In the genomic region with DNA sequence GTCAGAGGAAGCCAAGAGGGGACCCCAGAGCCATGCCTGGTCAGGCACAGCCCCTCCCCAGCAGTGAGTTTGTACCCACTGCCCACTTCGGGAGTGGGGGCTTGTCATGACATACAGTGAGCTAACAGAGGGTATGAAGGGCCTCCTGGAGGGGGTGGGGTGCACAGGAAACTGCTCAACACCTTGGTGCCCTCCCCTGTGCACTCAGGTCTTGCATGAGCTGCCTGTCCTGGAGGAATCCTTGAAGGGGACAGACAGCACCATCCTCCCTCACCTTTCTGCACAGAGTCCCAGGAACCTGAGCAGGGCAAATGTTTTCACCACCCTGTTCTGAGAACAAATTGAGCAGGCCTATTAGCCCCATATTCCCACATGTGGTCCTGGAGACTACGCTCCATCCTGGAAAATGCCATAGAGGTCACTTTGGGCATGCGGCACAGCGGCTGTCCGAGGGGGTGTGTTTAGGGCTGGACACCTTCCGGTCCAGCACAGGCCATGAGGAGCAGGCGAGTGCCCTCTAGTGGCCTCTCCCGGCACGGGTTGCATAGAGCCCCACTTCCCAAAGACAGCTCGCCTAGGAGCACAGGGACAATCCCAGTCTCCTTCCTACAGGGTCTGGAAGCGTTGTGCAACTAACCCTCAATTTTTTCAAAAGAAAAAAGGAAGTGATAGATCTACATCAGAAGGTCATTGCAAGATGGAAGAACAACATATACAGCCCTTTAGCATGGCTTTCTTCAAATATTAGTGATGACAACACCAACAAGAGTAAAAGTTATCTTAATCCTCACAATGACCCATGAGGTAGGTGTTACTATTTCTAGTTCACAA, we compare ENCODE assay signal across 1 cellular context.
TF ChIP-seq lines count a peak whose summit lies in the region.

No MANE protein-coding gene starts in this region.

TF ChIP-seq in HepG2, 621 proteins besides CTCF, POLR2A, EP300 and RAD21 (continued from another document and continues in another):
- TF ChIP-seq REST (IDR thresholded peaks at IDR 0.05; ENCODE audit: borderline replicate concordance in 1 of 2, low read depth in 1 of 2, low read length in 2 of 2) (no peak; a peak in 1 of 4 replicates), ZNF7 (CRISPR knock-in tag; IDR thresholded peaks at IDR 0.05) (0 out of 2 replicates have a peak, but pooled peaks have one; percentile 15), POLR2AphosphoS2 (IDR thresholded peaks at IDR 0.05; ENCODE audit: low read depth, low read length) (no peak), BRCA1 (CRISPR knock-in tag; IDR thresholded peaks at IDR 0.05) (no peak), ZBTB3 (CRISPR knock-in tag; IDR thresholded peaks at IDR 0.05; ENCODE audit: borderline replicate concordance, low read depth) (no peak), ATRX (CRISPR knock-in tag; IDR thresholded peaks at IDR 0.05; ENCODE audit: borderline replicate concordance) (no peak), KAT8 (CRISPR knock-in tag; IDR thresholded peaks at IDR 0.05) (peak; percentile 96), ZNF496 (CRISPR knock-in tag; IDR thresholded peaks at IDR 0.05; ENCODE audit: insufficient replicate concordance) (no peak), HNRNPL (IDR thresholded peaks at IDR 0.05; ENCODE audit: low read depth, low read length) (0 out of 2 replicates have a peak, but pooled peaks have one; percentile 27), MIER3 (CRISPR knock-in tag; IDR thresholded peaks at IDR 0.05; ENCODE audit: borderline replicate concordance) (peak; percentile 75), ZNF607 (CRISPR knock-in tag; IDR thresholded peaks at IDR 0.05; ENCODE audit: borderline replicate concordance) (peak; percentile 74; the same call in 1 of the 2 replicates), ARNT2 (CRISPR knock-in tag; IDR thresholded peaks at IDR 0.05; ENCODE audit: low read depth) (no peak; the same call in 1 of the 2 replicates), HNRNPH1 (optimal IDR thresholded peaks at IDR 0.05; ENCODE audit: low read depth, low read length) (no peak), ELF3 (CRISPR knock-in tag; IDR thresholded peaks at IDR 0.05) (peak; percentile 78), STAG1 (CRISPR knock-in tag; IDR thresholded peaks at IDR 0.05) (peak; percentile 83), MIXL1 (CRISPR knock-in tag; IDR thresholded peaks at IDR 0.05) (peak; percentile 90), ATM (IDR thresholded peaks at IDR 0.05; ENCODE audit: borderline replicate concordance) (no peak), POGK (CRISPR knock-in tag; conservative IDR thresholded peaks at IDR 0.05) (peak; percentile 72), CHCHD3 (CRISPR knock-in tag; IDR thresholded peaks at IDR 0.05) (no peak), ZEB1 (IDR thresholded peaks at IDR 0.05; ENCODE audit: insufficient replicate concordance, low read depth) (peak; percentile 62), MBD4 (IDR thresholded peaks at IDR 0.05; ENCODE audit: borderline replicate concordance, low read length) (no peak), ZNF44 (CRISPR knock-in tag; IDR thresholded peaks at IDR 0.05) (0 out of 2 replicates have a peak, but pooled peaks have one; percentile 7), ATF7-NPFF (CRISPR knock-in tag; IDR thresholded peaks at IDR 0.05; ENCODE audit: low read depth) (no peak), ARID5B (CRISPR knock-in tag; IDR thresholded peaks at IDR 0.05) (peak; percentile 77), NFYB (CRISPR knock-in tag; IDR thresholded peaks at IDR 0.05) (no peak), ZNF501 (CRISPR knock-in tag; IDR thresholded peaks at IDR 0.05) (peak; percentile 85), ZNF431 (CRISPR knock-in tag; IDR thresholded peaks at IDR 0.05; ENCODE audit: borderline replicate concordance, low read depth) (no peak), GFI1 (CRISPR knock-in tag; IDR thresholded peaks at IDR 0.05; ENCODE audit: borderline replicate concordance) (0 out of 2 replicates have a peak, but pooled peaks have one; percentile 18), ZNF235 (CRISPR knock-in tag; IDR thresholded peaks at IDR 0.05; ENCODE audit: borderline replicate concordance) (0 out of 2 replicates have a peak, but pooled peaks have one; percentile 37), ZNF879 (CRISPR knock-in tag; IDR thresholded peaks at IDR 0.05) (no peak), KAT7 (CRISPR knock-in tag; IDR thresholded peaks at IDR 0.05; ENCODE audit: borderline replicate concordance) (0 out of 2 replicates have a peak, but pooled peaks have one; percentile 76), PRMT3 (CRISPR knock-in tag; IDR thresholded peaks at IDR 0.05; ENCODE audit: borderline replicate concordance, low read depth) (0 out of 2 replicates have a peak, but pooled peaks have one; percentile 24)
- TF ChIP-seq, protein P1, sequence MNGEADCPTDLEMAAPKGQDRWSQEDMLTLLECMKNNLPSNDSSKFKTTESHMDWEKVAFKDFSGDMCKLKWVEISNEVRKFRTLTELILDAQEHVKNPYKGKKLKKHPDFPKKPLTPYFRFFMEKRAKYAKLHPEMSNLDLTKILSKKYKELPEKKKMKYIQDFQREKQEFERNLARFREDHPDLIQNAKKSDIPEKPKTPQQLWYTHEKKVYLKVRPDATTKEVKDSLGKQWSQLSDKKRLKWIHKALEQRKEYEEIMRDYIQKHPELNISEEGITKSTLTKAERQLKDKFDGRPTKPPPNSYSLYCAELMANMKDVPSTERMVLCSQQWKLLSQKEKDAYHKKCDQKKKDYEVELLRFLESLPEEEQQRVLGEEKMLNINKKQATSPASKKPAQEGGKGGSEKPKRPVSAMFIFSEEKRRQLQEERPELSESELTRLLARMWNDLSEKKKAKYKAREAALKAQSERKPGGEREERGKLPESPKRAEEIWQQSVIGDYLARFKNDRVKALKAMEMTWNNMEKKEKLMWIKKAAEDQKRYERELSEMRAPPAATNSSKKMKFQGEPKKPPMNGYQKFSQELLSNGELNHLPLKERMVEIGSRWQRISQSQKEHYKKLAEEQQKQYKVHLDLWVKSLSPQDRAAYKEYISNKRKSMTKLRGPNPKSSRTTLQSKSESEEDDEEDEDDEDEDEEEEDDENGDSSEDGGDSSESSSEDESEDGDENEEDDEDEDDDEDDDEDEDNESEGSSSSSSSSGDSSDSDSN (CRISPR knock-in tag; IDR thresholded peaks at IDR 0.05), result peak; percentile 74
- TF ChIP-seq, protein P2, sequence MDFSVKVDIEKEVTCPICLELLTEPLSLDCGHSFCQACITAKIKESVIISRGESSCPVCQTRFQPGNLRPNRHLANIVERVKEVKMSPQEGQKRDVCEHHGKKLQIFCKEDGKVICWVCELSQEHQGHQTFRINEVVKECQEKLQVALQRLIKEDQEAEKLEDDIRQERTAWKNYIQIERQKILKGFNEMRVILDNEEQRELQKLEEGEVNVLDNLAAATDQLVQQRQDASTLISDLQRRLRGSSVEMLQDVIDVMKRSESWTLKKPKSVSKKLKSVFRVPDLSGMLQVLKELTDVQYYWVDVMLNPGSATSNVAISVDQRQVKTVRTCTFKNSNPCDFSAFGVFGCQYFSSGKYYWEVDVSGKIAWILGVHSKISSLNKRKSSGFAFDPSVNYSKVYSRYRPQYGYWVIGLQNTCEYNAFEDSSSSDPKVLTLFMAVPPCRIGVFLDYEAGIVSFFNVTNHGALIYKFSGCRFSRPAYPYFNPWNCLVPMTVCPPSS (IDR thresholded peaks at IDR 0.05), result no peak
- TF ChIP-seq, protein P3, sequence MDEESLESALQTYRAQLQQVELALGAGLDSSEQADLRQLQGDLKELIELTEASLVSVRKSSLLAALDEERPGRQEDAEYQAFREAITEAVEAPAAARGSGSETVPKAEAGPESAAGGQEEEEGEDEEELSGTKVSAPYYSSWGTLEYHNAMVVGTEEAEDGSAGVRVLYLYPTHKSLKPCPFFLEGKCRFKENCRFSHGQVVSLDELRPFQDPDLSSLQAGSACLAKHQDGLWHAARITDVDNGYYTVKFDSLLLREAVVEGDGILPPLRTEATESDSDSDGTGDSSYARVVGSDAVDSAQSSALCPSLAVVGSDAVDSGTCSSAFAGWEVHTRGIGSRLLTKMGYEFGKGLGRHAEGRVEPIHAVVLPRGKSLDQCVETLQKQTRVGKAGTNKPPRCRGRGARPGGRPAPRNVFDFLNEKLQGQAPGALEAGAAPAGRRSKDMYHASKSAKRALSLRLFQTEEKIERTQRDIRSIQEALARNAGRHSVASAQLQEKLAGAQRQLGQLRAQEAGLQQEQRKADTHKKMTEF (CRISPR knock-in tag; IDR thresholded peaks at IDR 0.05), result peak; percentile 71
- TF ChIP-seq, protein P4, sequence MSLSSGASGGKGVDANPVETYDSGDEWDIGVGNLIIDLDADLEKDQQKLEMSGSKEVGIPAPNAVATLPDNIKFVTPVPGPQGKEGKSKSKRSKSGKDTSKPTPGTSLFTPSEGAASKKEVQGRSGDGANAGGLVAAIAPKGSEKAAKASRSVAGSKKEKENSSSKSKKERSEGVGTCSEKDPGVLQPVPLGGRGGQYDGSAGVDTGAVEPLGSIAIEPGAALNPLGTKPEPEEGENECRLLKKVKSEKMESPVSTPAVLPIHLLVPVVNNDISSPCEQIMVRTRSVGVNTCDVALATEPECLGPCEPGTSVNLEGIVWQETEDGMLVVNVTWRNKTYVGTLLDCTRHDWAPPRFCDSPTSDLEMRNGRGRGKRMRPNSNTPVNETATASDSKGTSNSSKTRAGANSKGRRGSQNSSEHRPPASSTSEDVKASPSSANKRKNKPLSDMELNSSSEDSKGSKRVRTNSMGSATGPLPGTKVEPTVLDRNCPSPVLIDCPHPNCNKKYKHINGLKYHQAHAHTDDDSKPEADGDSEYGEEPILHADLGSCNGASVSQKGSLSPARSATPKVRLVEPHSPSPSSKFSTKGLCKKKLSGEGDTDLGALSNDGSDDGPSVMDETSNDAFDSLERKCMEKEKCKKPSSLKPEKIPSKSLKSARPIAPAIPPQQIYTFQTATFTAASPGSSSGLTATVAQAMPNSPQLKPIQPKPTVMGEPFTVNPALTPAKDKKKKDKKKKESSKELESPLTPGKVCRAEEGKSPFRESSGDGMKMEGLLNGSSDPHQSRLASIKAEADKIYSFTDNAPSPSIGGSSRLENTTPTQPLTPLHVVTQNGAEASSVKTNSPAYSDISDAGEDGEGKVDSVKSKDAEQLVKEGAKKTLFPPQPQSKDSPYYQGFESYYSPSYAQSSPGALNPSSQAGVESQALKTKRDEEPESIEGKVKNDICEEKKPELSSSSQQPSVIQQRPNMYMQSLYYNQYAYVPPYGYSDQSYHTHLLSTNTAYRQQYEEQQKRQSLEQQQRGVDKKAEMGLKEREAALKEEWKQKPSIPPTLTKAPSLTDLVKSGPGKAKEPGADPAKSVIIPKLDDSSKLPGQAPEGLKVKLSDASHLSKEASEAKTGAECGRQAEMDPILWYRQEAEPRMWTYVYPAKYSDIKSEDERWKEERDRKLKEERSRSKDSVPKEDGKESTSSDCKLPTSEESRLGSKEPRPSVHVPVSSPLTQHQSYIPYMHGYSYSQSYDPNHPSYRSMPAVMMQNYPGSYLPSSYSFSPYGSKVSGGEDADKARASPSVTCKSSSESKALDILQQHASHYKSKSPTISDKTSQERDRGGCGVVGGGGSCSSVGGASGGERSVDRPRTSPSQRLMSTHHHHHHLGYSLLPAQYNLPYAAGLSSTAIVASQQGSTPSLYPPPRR (CRISPR knock-in tag; IDR thresholded peaks at IDR 0.05; ENCODE audit: borderline replicate concordance), result peak; percentile 66; the same call in 1 of the 2 replicates
